Comparison of ENCODE assay signal across 1 cellular context in the genomic region with DNA sequence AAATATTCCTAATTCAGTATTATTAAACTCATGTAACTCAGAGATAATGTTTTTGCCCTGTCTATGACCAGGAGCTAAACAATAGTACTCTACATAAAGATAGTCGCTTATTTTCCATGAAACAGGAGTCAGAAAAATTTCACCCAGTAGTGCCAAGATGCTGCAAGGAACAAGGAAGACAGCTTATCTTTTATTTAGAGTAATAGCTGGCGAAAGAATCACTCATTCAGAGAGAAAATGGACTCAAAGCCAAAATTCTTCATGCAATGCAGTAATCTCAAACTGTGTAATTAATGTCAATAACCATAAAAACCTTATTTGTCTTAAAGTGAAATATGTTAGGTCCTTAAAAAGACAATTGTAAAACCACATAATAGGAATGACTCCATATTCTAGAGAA.
TF ChIP-seq lines count a peak whose summit lies in the region.

No MANE protein-coding gene starts in this region.

TF ChIP-seq in HEK293, 187 proteins besides CTCF, POLR2A, EP300 and RAD21:
- no peak for TF ChIP-seq ZNF830 (tag by site-specific recombination; IDR thresholded peaks at IDR 0.05; ENCODE audit: low read depth)
- 0 out of 2 replicates have a peak, but pooled peaks have one; percentile 15 for TF ChIP-seq ZNF843 (tag by site-specific recombination; IDR thresholded peaks at IDR 0.05)
- no peak for TF ChIP-seq ZFHX2 (tag by site-specific recombination; conservative IDR thresholded peaks at IDR 0.05)
- TF ChIP-seq ZNF302 (tag by site-specific recombination; IDR thresholded peaks at IDR 0.05; ENCODE audit: low read depth), result no peak
- TF ChIP-seq, protein P1, sequence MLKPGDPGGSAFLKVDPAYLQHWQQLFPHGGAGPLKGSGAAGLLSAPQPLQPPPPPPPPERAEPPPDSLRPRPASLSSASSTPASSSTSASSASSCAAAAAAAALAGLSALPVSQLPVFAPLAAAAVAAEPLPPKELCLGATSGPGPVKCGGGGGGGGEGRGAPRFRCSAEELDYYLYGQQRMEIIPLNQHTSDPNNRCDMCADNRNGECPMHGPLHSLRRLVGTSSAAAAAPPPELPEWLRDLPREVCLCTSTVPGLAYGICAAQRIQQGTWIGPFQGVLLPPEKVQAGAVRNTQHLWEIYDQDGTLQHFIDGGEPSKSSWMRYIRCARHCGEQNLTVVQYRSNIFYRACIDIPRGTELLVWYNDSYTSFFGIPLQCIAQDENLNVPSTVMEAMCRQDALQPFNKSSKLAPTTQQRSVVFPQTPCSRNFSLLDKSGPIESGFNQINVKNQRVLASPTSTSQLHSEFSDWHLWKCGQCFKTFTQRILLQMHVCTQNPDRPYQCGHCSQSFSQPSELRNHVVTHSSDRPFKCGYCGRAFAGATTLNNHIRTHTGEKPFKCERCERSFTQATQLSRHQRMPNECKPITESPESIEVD (tag by site-specific recombination; IDR thresholded peaks at IDR 0.05), result peak; percentile 78
- TF ChIP-seq ZNF610 (tag by site-specific recombination; IDR thresholded peaks at IDR 0.05; ENCODE audit: borderline replicate concordance), result no peak
